ENCODE assay signal across 20 cellular contexts in genomic region chr15:44836094-44836493, GRCh38.
DNase-seq lines count a peak whose midpoint lies in the region; ATAC-seq and TF ChIP-seq lines count a peak whose summit lies in the region.
"Had no signal": no experiment of that assay in that cellular context is flagged by ENCODE, and none has a peak within 500 bp of the region (broad histone marks: within the 10 kb centered on the region; RNA-seq: fewer than 3 reads in every experiment).

No MANE protein-coding gene starts in this region.

- POLR2A ChIA-PET in HCT116 (lab: Charles Lee) = no interaction called here
- POLR2A ChIA-PET in activated CD8-positive, alpha-beta T cell treated with anti-CD3 and anti-CD28 coated beads, Interleukin-2, amount 10 ng/mL, durations not matched to agents 7 days and 5 days (lab: Charles Lee) = no interaction called here

- no peak for TF ChIP-seq CTCF in HCT116 (IDR thresholded peaks at IDR 0.05 in 2 of 3, conservative IDR thresholded peaks at IDR 0.05 in 1 of 3; ENCODE audit: borderline replicate concordance in 1 of 3, insufficient read depth in 1 of 3, low read depth in 2 of 3, low read length in 2 of 3)
- TF ChIP-seq CTCF in type B pancreatic cell (conservative IDR thresholded peaks at IDR 0.05) = no peak

- no peak for TF ChIP-seq RAD21 in HCT116 (IDR thresholded peaks at IDR 0.05; ENCODE audit: low read depth)

- BruUV-seq in HCT116 (replicated peaks; lab: Mats Ljungman, UMichigan) = no TSS peak

- no peaks in the 10 kb centered on the region for H3K36me3 ChIP-seq in HCT116 (ENCODE audit: control insufficient read depth in 1 of 2, insufficient read depth in 2 of 2, low read length in 2 of 2)

- H3K4me3 Mint-ChIP-seq in type B pancreatic cell = no peak overlapping the region
- H3K4me3 Mint-ChIP-seq in activated CD8-positive, alpha-beta T cell treated with anti-CD3 and anti-CD28 coated beads, Interleukin-2, amount 10 ng/mL, durations not matched to agents 7 days and 5 days = no peak overlapping the region
- H3K4me3 Mint-ChIP-seq: CD4-positive, CD25-positive, alpha-beta regulatory T cell had no signal

- H3K79me2 ChIP-seq in HCT116 (ENCODE audit: insufficient read depth, low read length) = no peaks in the 10 kb centered on the region

- H3K36me3 Mint-ChIP-seq in type B pancreatic cell = no peaks in the 10 kb centered on the region
- no peaks in the 10 kb centered on the region for H3K36me3 Mint-ChIP-seq in activated CD8-positive, alpha-beta T cell treated with anti-CD3 and anti-CD28 coated beads, Interleukin-2, amount 10 ng/mL, durations not matched to agents 7 days and 5 days (ENCODE audit: low read depth)

- no peaks in the 10 kb centered on the region for H3K9me3 ChIP-seq in HCT116 (ENCODE audit: control insufficient read depth in 1 of 2, insufficient read depth in 1 of 2, low read depth in 1 of 2, low read length in 2 of 2)

- no peaks in the 10 kb centered on the region for H4K20me1 ChIP-seq in HCT116 (ENCODE audit: insufficient read depth)

- RAD21 ChIA-PET in HCT116 (lab: Charles Lee; ENCODE audit: low non-redundant PET in 1 of 2, low total read pairs in 2 of 2, uncharacterized antibody in 2 of 2, unreplicated experiment in 2 of 2) = no interaction called here

- H3K27ac Mint-ChIP-seq in type B pancreatic cell = peak overlapping the region; percentile 25
- H3K27ac Mint-ChIP-seq in activated CD8-positive, alpha-beta T cell treated with anti-CD3 and anti-CD28 coated beads, Interleukin-2, amount 10 ng/mL, durations not matched to agents 7 days and 5 days = no peak overlapping the region

- no peak overlapping the region for H2AFZ ChIP-seq in HCT116 (ENCODE audit: low read depth, low read length, poor library complexity, severe bottlenecking)

- CTCF ChIA-PET in HCT116 (lab: Charles Lee) = no interaction called here
- CTCF ChIA-PET in activated CD8-positive, alpha-beta T cell treated with anti-CD3 and anti-CD28 coated beads, Interleukin-2, amount 10 ng/mL, durations not matched to agents 7 days and 5 days (lab: Charles Lee) = no interaction called here

- H3K27me3 Mint-ChIP-seq in type B pancreatic cell = no peaks in the 10 kb centered on the region
- no peaks in the 10 kb centered on the region for H3K27me3 Mint-ChIP-seq in activated CD8-positive, alpha-beta T cell treated with anti-CD3 and anti-CD28 coated beads, Interleukin-2, amount 10 ng/mL, durations not matched to agents 7 days and 5 days (ENCODE audit: low read depth)
- H3K27me3 Mint-ChIP-seq: CD4-positive, CD25-positive, alpha-beta regulatory T cell had no signal

- H3K4me3 ChIP-seq in HCT116 (replicated peaks in 1 of 2; ENCODE audit: low read depth in 1 of 2, low read length in 2 of 2) = no peak overlapping the region

- no peak overlapping the region for H3K27ac ChIP-seq in HCT116 (ENCODE audit: low read depth, low read length)
- H3K27ac ChIP-seq: KMS-11 had no signal

- no peak overlapping the region for H3K9ac ChIP-seq in HCT116 (ENCODE audit: low read length)
- H3K9ac ChIP-seq: KMS-11 had no signal

- intact Hi-C loops in HCT116 (cut with micrococcal nuclease) = no loop called here

- H3K4me2 ChIP-seq in HCT116 (ENCODE audit: low read length) = no peak overlapping the region
- H3K4me2 ChIP-seq: KMS-11 had no signal

- peaks cover 4% of the 10 kb centered on the region for H3K4me1 Mint-ChIP-seq in type B pancreatic cell (ENCODE audit: unreplicated experiment)
- H3K4me1 Mint-ChIP-seq in activated CD8-positive, alpha-beta T cell treated with anti-CD3 and anti-CD28 coated beads, Interleukin-2, amount 10 ng/mL, durations not matched to agents 7 days and 5 days (ENCODE audit: low read depth) = peaks cover 4% of the 10 kb centered on the region

- no peaks in the 10 kb centered on the region for H3K27me3 ChIP-seq in HCT116 (ENCODE audit: insufficient read depth, low read length)

- H3K4me1 ChIP-seq in HCT116 (ENCODE audit: control insufficient read depth in 1 of 2, insufficient read depth in 2 of 2, low read length in 2 of 2) = peaks cover 0 to 2% of the 10 kb centered on the region in 2 experiments; a peak in 1 of 4 replicates

- no peaks in the 10 kb centered on the region for H3K9me3 Mint-ChIP-seq in type B pancreatic cell
- no peaks in the 10 kb centered on the region for H3K9me3 Mint-ChIP-seq in activated CD8-positive, alpha-beta T cell treated with anti-CD3 and anti-CD28 coated beads, Interleukin-2, amount 10 ng/mL, durations not matched to agents 7 days and 5 days (ENCODE audit: insufficient read depth)

- DNase-seq in HCT116 (ENCODE audit: low read depth, low spot score) (no peak), amniotic epithelial cell (ENCODE audit: low read depth) (peak; percentile 27), iris pigment epithelial cell (ENCODE audit: low read depth) (peak; percentile 11), type B pancreatic cell (ENCODE audit: extremely low spot score, unreplicated experiment) (no peak), NCI-H1417 (lab: John Stamatoyannopoulos, UW) (no peak)
- DNase-seq in activated CD8-positive, alpha-beta T cell treated with anti-CD3 and anti-CD28 coated beads, Interleukin-2, amount 10 ng/mL, durations not matched to agents 7 days and 5 days = no peak
- DNase-seq: AML-193; CD4-positive, CD25-positive, alpha-beta regulatory T cell; DMS79 treated with DMSO at 0.1 percent for 48 hours; GDM1; GOT3; MM.1S; NCI-H1105 treated with DMSO at 0.1 percent for 48 hours; NCI-H1930; NCI-H2171; NCI-H82; SHP77 treated with DMSO at 0.1 percent for 48 hours had no signal

- TF ChIP-seq POLR2A in HCT116 (IDR thresholded peaks at IDR 0.05; ENCODE audit: borderline replicate concordance, extremely low read depth, insufficient read depth, insufficient read length) = no peak

- H3K9me2 ChIP-seq in HCT116 (ENCODE audit: insufficient read depth) = no peaks in the 10 kb centered on the region

- ATAC-seq in HCT116 = peak; percentile 47; the same call in 1 of the 2 replicates
- ATAC-seq in HG03025 (IDR thresholded peaks at IDR 0.05; ENCODE audit: low FRiP score, unreplicated experiment) = no peak
- ATAC-seq in activated CD8-positive, alpha-beta T cell treated with anti-CD3 and anti-CD28 coated beads, Interleukin-2, amount 10 ng/mL, durations not matched to agents 7 days and 5 days = no peak
- ATAC-seq: Panc1 had no signal

TF ChIP-seq in HCT116, 20 proteins besides CTCF, POLR2A, EP300 and RAD21:
- TF ChIP-seq ZFX (IDR thresholded peaks at IDR 0.05) (no peak), ATF3 (IDR thresholded peaks at IDR 0.05) (no peak), JUND (IDR thresholded peaks at IDR 0.05) (no peak), EGR1 (IDR thresholded peaks at IDR 0.05; ENCODE audit: low read depth) (no peak), CBX3 (IDR thresholded peaks at IDR 0.05; ENCODE audit: low read depth) (no peak), SRF (IDR thresholded peaks at IDR 0.05; ENCODE audit: low read depth) (no peak), YY1 (IDR thresholded peaks at IDR 0.05; ENCODE audit: extremely low read depth, insufficient replicate concordance, low read depth, low read length) (no peak), TCF7L2 (IDR thresholded peaks at IDR 0.05; ENCODE audit: borderline replicate concordance, extremely low read depth, insufficient read depth, insufficient read length) (peak; percentile 34), EZH2 (IDR thresholded peaks at IDR 0.05) (no peak)

Comparison
In these comparisons a context has a peak if more than half of its experiments do, and no peak if none do; other contexts are left out.
1. DNase-seq: peak in amniotic epithelial cell (single experiment) and iris pigment epithelial cell (single experiment); none in HCT116 (single experiment), type B pancreatic cell (single experiment), NCI-H1417 (0 of 3) and activated CD8-positive, alpha-beta T cell treated with anti-CD3 and anti-CD28 coated beads, Interleukin-2, amount 10 ng/mL, durations not matched to agents 7 days and 5 days (single experiment).